20 cellular contexts compared by ENCODE assay signal in genomic region chr6:20472748-20473147, GRCh38.
DNase-seq lines count a peak whose midpoint lies in the region; ATAC-seq, FAIRE-seq and TF ChIP-seq lines count a peak whose summit lies in the region.
"Had no signal": no experiment of that assay in that cellular context is flagged by ENCODE, and none has a peak within 500 bp of the region (broad histone marks: within the 10 kb centered on the region; RNA-seq: fewer than 3 reads in every experiment).

No MANE protein-coding gene starts in this region.

- H3K4me1 Mint-ChIP-seq in GM23338 = peaks cover 25% of the 10 kb centered on the region
- H3K4me1 Mint-ChIP-seq: B cell had no signal

- H3K9me3 Mint-ChIP-seq in GM23338 = no peaks in the 10 kb centered on the region
- H3K9me3 Mint-ChIP-seq: CD4-positive, alpha-beta T cell; CD8-positive, alpha-beta T cell had no signal

- H3K27ac ChIP-seq in K562 (ENCODE audit: extremely low read depth, low read depth, low read length) (no peak overlapping the region), GM23338 (ENCODE audit: low read depth) (no peak overlapping the region)
- H3K27ac ChIP-seq: 22Rv1; A549; BLaER1 treated with 17β-estradiol and CSF1 and Interleukin-3, amounts not matched to agents 10 nM and 100 nM; C4-2B had no signal

- no peak overlapping the region for H2AFZ ChIP-seq in K562 (ENCODE audit: low read depth, low read length)
- H2AFZ ChIP-seq in GM23338 = no peak overlapping the region

- no TSS peak for BruUV-seq in K562 (replicated peaks; lab: Mats Ljungman, UMichigan)

- no peak for FAIRE-seq in K562 (lab: Jason Lieb, UNC)
- FAIRE-seq: A549, G401.6, GM12891, GM19239 had no signal

- in situ Hi-C loops in K562 (cut with MboI) = no loop called here

- no peak overlapping the region for H3K27ac Mint-ChIP-seq in GM23338
- H3K27ac Mint-ChIP-seq: B cell; CD4-positive, alpha-beta T cell; CD8-positive, alpha-beta T cell had no signal

- H3K27me3 Mint-ChIP-seq in GM23338 (ENCODE audit: insufficient read depth, low read depth, poor library complexity) = no peaks in the 10 kb centered on the region
- H3K27me3 Mint-ChIP-seq: B cell; CD4-positive, alpha-beta T cell had no signal

- peak; percentile 1 for DNase-seq in LNCaP clone FGC (ENCODE audit: low read depth)
- DNase-seq in K562 (ENCODE audit: extremely low read depth in 1 of 4, low spot score in 3 of 4) = no peak
- DNase-seq in GM23338 (ENCODE audit: low spot score) = no peak
- DNase-seq: AML-193; Caco-2; Calu3; CD4-positive, alpha-beta T cell; CD8-positive, alpha-beta T cell; DMS79 treated with DMSO at 0.1 percent for 48 hours; GF-D8 had no signal

- TF ChIP-seq POLR2A in K562 (conservative IDR thresholded peaks at IDR 0.05) = no peak

- no peak for TF ChIP-seq EP300 in K562 (IDR thresholded peaks at IDR 0.05; ENCODE audit: low read length)

- H3K79me2 ChIP-seq in K562 (ENCODE audit: control insufficient read depth, insufficient read depth, low read length) (peaks cover 99% of the 10 kb centered on the region), GM23338 (replicated peaks; ENCODE audit: insufficient read depth) (peaks cover 100% of the 10 kb centered on the region)

- H3K9me3 ChIP-seq in K562 (replicated peaks; ENCODE audit: control insufficient read depth, insufficient read depth, low read depth, low read length) = no peaks in the 10 kb centered on the region
- H3K9me3 ChIP-seq: A549; BLaER1 treated with 17β-estradiol and CSF1 and Interleukin-3, amounts not matched to agents 10 nM and 100 nM; Caco-2 had no signal

- no peak overlapping the region for H3K9ac ChIP-seq in K562 (ENCODE audit: insufficient read depth in 1 of 2, low read depth in 2 of 2, low read length in 2 of 2)
- H3K9ac ChIP-seq: BLaER1 treated with 17β-estradiol and CSF1 and Interleukin-3, amounts not matched to agents 10 nM and 100 nM had no signal

- no peaks in the 10 kb centered on the region for H3F3A ChIP-seq in GM23338 (replicated peaks; ENCODE audit: low read depth)

- peaks cover 9 to 35% of the 10 kb centered on the region in 2 experiments for H3K4me1 ChIP-seq in K562 (replicated peaks in 1 of 2; ENCODE audit: control insufficient read depth in 2 of 2, insufficient read depth in 2 of 2, low read length in 2 of 2)
- peaks cover 15% of the 10 kb centered on the region for H3K4me1 ChIP-seq in GM23338 (ENCODE audit: insufficient read depth)
- H3K4me1 ChIP-seq: A549 had no signal

- TF ChIP-seq RAD21 in K562 (CRISPR knock-in tag; conservative IDR thresholded peaks at IDR 0.05 in 1 of 2, IDR thresholded peaks at IDR 0.05 in 1 of 2) = no peak

- ATAC-seq in SK-N-SH treated with all-trans-retinoic acid at 6 μM for 48 hours (peak; percentile 53), K562 (no peak), GM23338 (no peak), HG02678 (IDR thresholded peaks at IDR 0.05; ENCODE audit: unreplicated experiment) (no peak)
- ATAC-seq: A549; CD8-positive, alpha-beta T cell had no signal

- peaks cover 38% of the 10 kb centered on the region for H3K36me3 Mint-ChIP-seq in GM23338 (ENCODE audit: low read depth)

- H3K4me3 ChIP-seq in LNCaP clone FGC (ENCODE audit: low read depth, low read length) = no peak overlapping the region
- H3K4me3 ChIP-seq in K562 = no peak overlapping the region
- H3K4me3 ChIP-seq in GM23338 = no peak overlapping the region
- H3K4me3 ChIP-seq: A549; BLaER1 treated with 17β-estradiol and CSF1 and Interleukin-3, amounts not matched to agents 10 nM and 100 nM had no signal

- TF ChIP-seq CTCF in LNCaP clone FGC (IDR thresholded peaks at IDR 0.05; ENCODE audit: control insufficient read depth, extremely low read depth, insufficient read depth) = no peak
- no peak for TF ChIP-seq CTCF in K562 (IDR thresholded peaks at IDR 0.05 in 2 of 3, conservative IDR thresholded peaks at IDR 0.05 in 1 of 3; ENCODE audit: insufficient read depth in 2 of 3, low read depth in 1 of 3, low read length in 3 of 3)
- TF ChIP-seq CTCF in GM23338 (conservative IDR thresholded peaks at IDR 0.05; ENCODE audit: low read depth in 2 of 2) = no peak

- H3K9me1 ChIP-seq in K562 (ENCODE audit: control insufficient read depth, insufficient read depth, low read length) = no peaks in the 10 kb centered on the region

- H3K36me3 ChIP-seq in K562 (ENCODE audit: control insufficient read depth, insufficient read depth, low read length) (peaks cover 72% of the 10 kb centered on the region), GM23338 (ENCODE audit: insufficient read depth) (no peaks in the 10 kb centered on the region; the same call in 1 of the 2 replicates)

- H4K20me1 ChIP-seq in K562 (replicated peaks; ENCODE audit: control insufficient read depth, insufficient read depth, low read length) = peaks cover 8% of the 10 kb centered on the region; the same call in 1 of the 2 replicates
- peaks cover 31% of the 10 kb centered on the region for H4K20me1 ChIP-seq in GM23338 (replicated peaks; ENCODE audit: insufficient read depth)

- 0 out of 2 replicates have a peak, but pooled peaks cover 5% of the 10 kb centered on the region for H3K9me2 ChIP-seq in GM23338 (ENCODE audit: insufficient read depth)

- CTCF ChIA-PET in K562 (lab: Yijun Ruan, JAX; ENCODE audit: low intra/inter-chr PET ratio) = no interaction called here

- no peak overlapping the region for H3K4me3 Mint-ChIP-seq in GM23338
- H3K4me3 Mint-ChIP-seq: B cell; CD4-positive, alpha-beta T cell; CD8-positive, alpha-beta T cell had no signal

- 69% methylated on average over 3 of the region's 3 CpGs for WGBS in K562 (ENCODE audit: insufficient coverage, low coverage, missing lambda C conversion rate)

- intact Hi-C loops in K562 (cut with micrococcal nuclease) = no loop called here

- H3K27me3 ChIP-seq in K562 (ENCODE audit: control insufficient read depth in 2 of 2, insufficient read depth in 2 of 2, low read length in 2 of 2) (no peaks in the 10 kb centered on the region), GM23338 (ENCODE audit: insufficient read depth) (no peaks in the 10 kb centered on the region)
- H3K27me3 ChIP-seq: BLaER1 treated with 17β-estradiol and CSF1 and Interleukin-3, amounts not matched to agents 10 nM and 100 nM had no signal

- H3K4me2 ChIP-seq in K562 (ENCODE audit: insufficient read depth, low read length) (no peak overlapping the region), GM23338 (no peak overlapping the region)
- H3K4me2 ChIP-seq: A549 had no signal

- POLR2A ChIA-PET in K562 (lab: Yijun Ruan, JAX) = interaction anchor here (1.3 kb wide), 1 partner anchor 16 kb away, joined by 4 read pairs; no protein-coding TSS in a partner anchor

TF ChIP-seq in SK-N-SH treated with all-trans-retinoic acid at 6 μM for 48 hours, 23 proteins besides CTCF, POLR2A, EP300 and RAD21:
- TF ChIP-seq ZNF70 (CRISPR knock-in tag; IDR thresholded peaks at IDR 0.05) (no peak), CREB5 (CRISPR knock-in tag; IDR thresholded peaks at IDR 0.05; ENCODE audit: low read depth) (peak; percentile 48; the same call in 1 of the 2 replicates), ISL1 (CRISPR knock-in tag; IDR thresholded peaks at IDR 0.05) (peak; percentile 35; the same call in 1 of the 2 replicates)

TF ChIP-seq in K562, 482 proteins besides CTCF, POLR2A, EP300 and RAD21:
- TF ChIP-seq DACH1 (IDR thresholded peaks at IDR 0.05; ENCODE audit: partially characterized antibody) (peak; percentile 27), MTA2 (IDR thresholded peaks at IDR 0.05; ENCODE audit: low read depth) (no peak), TFAP4 (CRISPR knock-in tag; IDR thresholded peaks at IDR 0.05; ENCODE audit: borderline replicate concordance) (no peak), CHD2 (IDR thresholded peaks at IDR 0.05; ENCODE audit: low read depth, low read length) (0 out of 2 replicates have a peak, but pooled peaks have one; percentile 15)

TF ChIP-seq in GM23338, 12 proteins besides CTCF, POLR2A, EP300 and RAD21:
- no peak for TF ChIP-seq JUNB (IDR thresholded peaks at IDR 0.05; ENCODE audit: unreplicated experiment)
- TF ChIP-seq CREB1 (CRISPR knock-in tag; IDR thresholded peaks at IDR 0.05; ENCODE audit: low read depth) = no peak
- TF ChIP-seq ZNF331 (CRISPR knock-in tag; IDR thresholded peaks at IDR 0.05; ENCODE audit: low read depth) = no peak
- TF ChIP-seq STAT1 (IDR thresholded peaks at IDR 0.05; ENCODE audit: unreplicated experiment) = no peak
- no peak for TF ChIP-seq ZNF114 (CRISPR knock-in tag; IDR thresholded peaks at IDR 0.05)
- no peak for TF ChIP-seq POLR2AphosphoS5 (IDR thresholded peaks at IDR 0.05; ENCODE audit: low read depth)
- no peak for TF ChIP-seq ETS1 (IDR thresholded peaks at IDR 0.05)
